ENCODE assay signal across 10 cellular contexts in the genomic region with DNA sequence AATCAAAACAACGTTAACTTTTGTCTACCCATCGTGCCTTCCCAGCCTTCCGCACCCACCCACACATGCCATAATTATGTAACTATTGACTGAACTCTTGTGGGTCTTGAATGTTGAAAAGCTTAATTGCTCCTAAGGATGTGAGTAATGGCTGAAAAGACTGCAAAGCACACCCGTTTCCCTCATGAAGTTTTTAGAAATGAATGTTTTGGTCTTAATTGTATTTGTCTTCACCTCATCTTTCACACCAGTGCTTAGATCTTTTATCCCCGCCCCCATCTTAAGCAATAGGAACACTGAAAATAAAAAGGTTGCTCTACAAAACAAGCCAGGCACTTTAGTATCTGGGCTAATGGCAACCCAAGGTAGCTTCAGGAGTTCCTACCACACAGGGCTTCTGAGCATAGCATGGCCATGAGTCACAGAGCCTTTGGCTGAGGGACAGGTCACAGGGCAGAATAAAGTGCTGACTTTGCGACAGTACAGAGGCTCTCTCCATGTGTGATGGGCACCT.
A peak's percentile ranks its signal among the peaks of the same experiment; 100 is the strongest.
DNase-seq lines count a peak whose midpoint lies in the region; ATAC-seq, FAIRE-seq and TF ChIP-seq lines count a peak whose summit lies in the region.
"Had no signal": no experiment of that assay in that cellular context is flagged by ENCODE, and none has a peak within 500 bp of the region (broad histone marks: within the 10 kb centered on the region; RNA-seq: fewer than 3 reads in every experiment).

No MANE protein-coding gene starts in this region.

- no peak for TF ChIP-seq POLR2A in HepG2 (IDR thresholded peaks at IDR 0.05; ENCODE audit: insufficient read depth in 1 of 2, low read depth in 2 of 2, low read length in 2 of 2)

- no peaks in the 10 kb centered on the region for H3K79me2 ChIP-seq in HepG2 (ENCODE audit: insufficient read depth, low read length)

- 79% methylated on average over 6 of the region's 6 CpGs for WGBS in HepG2 (ENCODE audit: low lambda C conversion rate)

- FAIRE-seq in HepG2 (lab: Jason Lieb, UNC) = peak; percentile 28

- POLR2A ChIA-PET in HepG2 (lab: Yijun Ruan, JAX) = interaction anchor here (1.6 kb wide), 1 partner anchor 14 kb away, joined by 3 read pairs; no protein-coding TSS in a partner anchor

- no peak for TF ChIP-seq RAD21 in HepG2 (CRISPR knock-in tag; IDR thresholded peaks at IDR 0.05)

- BruUV-seq in HepG2 (replicated peaks; lab: Mats Ljungman, UMichigan) = no TSS peak

- CTCF ChIA-PET in HepG2 (lab: Yijun Ruan, JAX; ENCODE audit: low intra/inter-chr PET ratio, low total read pairs) = no interaction called here

- intact Hi-C loops in HepG2 (cut with micrococcal nuclease; ENCODE audit: unreplicated experiment) = loop anchor here (10.0 kb wide), 1 partner anchor 930 kb away; no protein-coding TSS in a partner anchor

- H3K27ac ChIP-seq in HepG2 (ENCODE audit: extremely low read length, insufficient read depth, low read length) = peak overlapping the region; percentile 15

- peaks cover 53% of the 10 kb centered on the region for H3K4me1 ChIP-seq in HepG2 (ENCODE audit: insufficient read depth, low read length)

- no peak overlapping the region for H3K9ac ChIP-seq in HepG2 (ENCODE audit: insufficient read depth, low read depth, low read length)

- no peak for TF ChIP-seq CTCF in HepG2 (CRISPR knock-in tag; IDR thresholded peaks at IDR 0.05)

- DNase-seq in AG08396 (ENCODE audit: low spot score) = peak; percentile 40
- DNase-seq in HS-27A (ENCODE audit: low read depth) = peak; percentile 24
- peak; percentile 83 for DNase-seq in astrocyte of the hippocampus (ENCODE audit: low read depth, low spot score)
- peak; percentile 81 for DNase-seq in HepG2 (ENCODE audit: low spot score)
- DNase-seq in cerebellar cortex (ENCODE audit: low spot score) = no peak
- DNase-seq in H7 = no peak
- DNase-seq: activated effector memory CD4-positive, alpha-beta T cell treated with anti-CD3 and anti-CD28 coated beads, Interleukin-2, amount 50 U/mL, for 16 hours; NCI-H187 had no signal

- in situ Hi-C loops in HepG2 (cut with HindIII; ENCODE audit: extremely low pct_ligation_motif_present, low pct_unique_long_range_greater_than_20kb) = loop anchor here (10.0 to 25.0 kb wide), 2 partner anchors 513 to 790 kb away; a partner anchor contains a TSS

- H3K4me2 ChIP-seq in HepG2 (ENCODE audit: low read depth, low read length) = no peak overlapping the region

- H3K4me3 ChIP-seq in HepG2 (replicated peaks in 1 of 3; ENCODE audit: insufficient read depth in 1 of 3, low read depth in 2 of 3, low read length in 3 of 3) (no peak overlapping the region), H7 (ENCODE audit: insufficient read depth, low read depth, low read length) (no peak overlapping the region)

- H2AFZ ChIP-seq in HepG2 (ENCODE audit: low read length) = no peak overlapping the region

- H3K9me3 ChIP-seq in HepG2 (ENCODE audit: low read length) = no peaks in the 10 kb centered on the region

- H4K20me1 ChIP-seq in HepG2 (ENCODE audit: insufficient read depth, low read length) = no peaks in the 10 kb centered on the region

- ATAC-seq in HepG2 (peak; percentile 77), GM19455 (IDR thresholded peaks at IDR 0.05; ENCODE audit: unreplicated experiment) (no peak), GM21526 (IDR thresholded peaks at IDR 0.05; ENCODE audit: low FRiP score, unreplicated experiment) (no peak)

- H3K36me3 ChIP-seq in HepG2 (replicated peaks in 1 of 2; ENCODE audit: control insufficient read depth in 1 of 2, insufficient read depth in 2 of 2, low read length in 2 of 2) (peaks cover 0 to 2% of the 10 kb centered on the region in 2 experiments; a peak in 1 of 5 replicates), H7 (replicated peaks; ENCODE audit: control insufficient read depth, insufficient read depth, low read length) (no peaks in the 10 kb centered on the region)

- no peaks in the 10 kb centered on the region for H3K27me3 ChIP-seq in HepG2 (ENCODE audit: control insufficient read depth in 1 of 2, insufficient read depth in 2 of 2, low read length in 2 of 2)
- H3K27me3 ChIP-seq in H7 (ENCODE audit: control insufficient read depth, insufficient read depth, low read length) = no peaks in the 10 kb centered on the region

- TF ChIP-seq EP300 in HepG2 (IDR thresholded peaks at IDR 0.05; ENCODE audit: low read depth in 2 of 2, low read length in 2 of 2) (peak in 1 of 2 experiments; percentile 37; a peak in 1 of 4 replicates), HepG2 (CRISPR knock-in tag; IDR thresholded peaks at IDR 0.05; ENCODE audit: borderline replicate concordance) (no peak)

TF ChIP-seq in HepG2, 621 proteins besides CTCF, POLR2A, EP300 and RAD21 (continues in another document):
- TF ChIP-seq GATAD2A (CRISPR knock-in tag; IDR thresholded peaks at IDR 0.05) (0 out of 2 replicates have a peak, but pooled peaks have one; percentile 48), EED (CRISPR knock-in tag; IDR thresholded peaks at IDR 0.05) (no peak), SIN3A (IDR thresholded peaks at IDR 0.05; ENCODE audit: borderline replicate concordance, low read depth, low read length) (no peak), ELF3 (CRISPR knock-in tag; IDR thresholded peaks at IDR 0.05) (peak; percentile 30; the same call in 1 of the 2 replicates), JUNB (CRISPR knock-in tag; IDR thresholded peaks at IDR 0.05; ENCODE audit: borderline replicate concordance) (peak; percentile 77; the same call in 1 of the 2 replicates), MAFK (conservative IDR thresholded peaks at IDR 0.05 in 1 of 2, IDR thresholded peaks at IDR 0.05 in 1 of 2; ENCODE audit: low read length in 2 of 2) (peak; percentile 98 to 99), ZNF614 (CRISPR knock-in tag; IDR thresholded peaks at IDR 0.05; ENCODE audit: borderline replicate concordance) (peak; percentile 55; the same call in 1 of the 2 replicates), SOX5 (CRISPR knock-in tag; IDR thresholded peaks at IDR 0.05; ENCODE audit: borderline replicate concordance) (peak; percentile 36; the same call in 1 of the 2 replicates), FOXA3 (CRISPR knock-in tag; IDR thresholded peaks at IDR 0.05) (0 out of 2 replicates have a peak, but pooled peaks have one; percentile 12), CBX5 (CRISPR knock-in tag; IDR thresholded peaks at IDR 0.05; ENCODE audit: borderline replicate concordance) (peak; percentile 20; the same call in 1 of the 2 replicates), ZNF878 (CRISPR knock-in tag; IDR thresholded peaks at IDR 0.05) (no peak), ETV6 (CRISPR knock-in tag; conservative IDR thresholded peaks at IDR 0.05) (no peak), ZNF782 (CRISPR knock-in tag; IDR thresholded peaks at IDR 0.05; ENCODE audit: borderline replicate concordance) (no peak), ERF (CRISPR knock-in tag; IDR thresholded peaks at IDR 0.05) (0 out of 2 replicates have a peak, but pooled peaks have one; percentile 44), FOSL2 (CRISPR knock-in tag; IDR thresholded peaks at IDR 0.05) (peak; percentile 98), HDAC2 (CRISPR knock-in tag; IDR thresholded peaks at IDR 0.05) (no peak), TCF7 (IDR thresholded peaks at IDR 0.05; ENCODE audit: low read depth) (peak; percentile 58)
- TF ChIP-seq, protein P1, sequence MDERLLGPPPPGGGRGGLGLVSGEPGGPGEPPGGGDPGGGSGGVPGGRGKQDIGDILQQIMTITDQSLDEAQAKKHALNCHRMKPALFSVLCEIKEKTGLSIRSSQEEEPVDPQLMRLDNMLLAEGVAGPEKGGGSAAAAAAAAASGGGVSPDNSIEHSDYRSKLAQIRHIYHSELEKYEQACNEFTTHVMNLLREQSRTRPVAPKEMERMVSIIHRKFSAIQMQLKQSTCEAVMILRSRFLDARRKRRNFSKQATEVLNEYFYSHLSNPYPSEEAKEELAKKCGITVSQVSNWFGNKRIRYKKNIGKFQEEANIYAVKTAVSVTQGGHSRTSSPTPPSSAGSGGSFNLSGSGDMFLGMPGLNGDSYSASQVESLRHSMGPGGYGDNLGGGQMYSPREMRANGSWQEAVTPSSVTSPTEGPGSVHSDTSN (CRISPR knock-in tag; IDR thresholded peaks at IDR 0.05) = 0 out of 2 replicates have a peak, but pooled peaks have one; percentile 27
- TF ChIP-seq, protein P2, sequence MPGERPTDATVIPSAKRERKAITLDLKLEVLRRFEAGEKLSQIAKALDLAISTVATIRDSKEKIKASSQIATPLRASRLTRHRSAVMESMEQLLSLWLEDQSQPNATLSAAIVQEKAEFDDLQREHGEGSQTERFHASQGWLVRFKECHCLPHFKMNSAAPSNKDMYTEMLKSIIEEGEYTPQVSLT (CRISPR knock-in tag; IDR thresholded peaks at IDR 0.05; ENCODE audit: borderline replicate concordance, low read depth) = no peak
- TF ChIP-seq, protein P3, sequence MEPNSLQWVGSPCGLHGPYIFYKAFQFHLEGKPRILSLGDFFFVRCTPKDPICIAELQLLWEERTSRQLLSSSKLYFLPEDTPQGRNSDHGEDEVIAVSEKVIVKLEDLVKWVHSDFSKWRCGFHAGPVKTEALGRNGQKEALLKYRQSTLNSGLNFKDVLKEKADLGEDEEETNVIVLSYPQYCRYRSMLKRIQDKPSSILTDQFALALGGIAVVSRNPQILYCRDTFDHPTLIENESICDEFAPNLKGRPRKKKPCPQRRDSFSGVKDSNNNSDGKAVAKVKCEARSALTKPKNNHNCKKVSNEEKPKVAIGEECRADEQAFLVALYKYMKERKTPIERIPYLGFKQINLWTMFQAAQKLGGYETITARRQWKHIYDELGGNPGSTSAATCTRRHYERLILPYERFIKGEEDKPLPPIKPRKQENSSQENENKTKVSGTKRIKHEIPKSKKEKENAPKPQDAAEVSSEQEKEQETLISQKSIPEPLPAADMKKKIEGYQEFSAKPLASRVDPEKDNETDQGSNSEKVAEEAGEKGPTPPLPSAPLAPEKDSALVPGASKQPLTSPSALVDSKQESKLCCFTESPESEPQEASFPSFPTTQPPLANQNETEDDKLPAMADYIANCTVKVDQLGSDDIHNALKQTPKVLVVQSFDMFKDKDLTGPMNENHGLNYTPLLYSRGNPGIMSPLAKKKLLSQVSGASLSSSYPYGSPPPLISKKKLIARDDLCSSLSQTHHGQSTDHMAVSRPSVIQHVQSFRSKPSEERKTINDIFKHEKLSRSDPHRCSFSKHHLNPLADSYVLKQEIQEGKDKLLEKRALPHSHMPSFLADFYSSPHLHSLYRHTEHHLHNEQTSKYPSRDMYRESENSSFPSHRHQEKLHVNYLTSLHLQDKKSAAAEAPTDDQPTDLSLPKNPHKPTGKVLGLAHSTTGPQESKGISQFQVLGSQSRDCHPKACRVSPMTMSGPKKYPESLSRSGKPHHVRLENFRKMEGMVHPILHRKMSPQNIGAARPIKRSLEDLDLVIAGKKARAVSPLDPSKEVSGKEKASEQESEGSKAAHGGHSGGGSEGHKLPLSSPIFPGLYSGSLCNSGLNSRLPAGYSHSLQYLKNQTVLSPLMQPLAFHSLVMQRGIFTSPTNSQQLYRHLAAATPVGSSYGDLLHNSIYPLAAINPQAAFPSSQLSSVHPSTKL (CRISPR knock-in tag; IDR thresholded peaks at IDR 0.05) = peak; percentile 57; the same call in 1 of the 2 replicates

Comparison
In these comparisons a context has a peak if more than half of its experiments do, and no peak if none do; other contexts are left out.
1. DNase-seq: peak in AG08396 (single experiment), HS-27A (single experiment), astrocyte of the hippocampus (single experiment) and HepG2 (single experiment); none in cerebellar cortex (single experiment) and H7 (single experiment).